24 cellular contexts compared by ENCODE assay signal in the genomic region with DNA sequence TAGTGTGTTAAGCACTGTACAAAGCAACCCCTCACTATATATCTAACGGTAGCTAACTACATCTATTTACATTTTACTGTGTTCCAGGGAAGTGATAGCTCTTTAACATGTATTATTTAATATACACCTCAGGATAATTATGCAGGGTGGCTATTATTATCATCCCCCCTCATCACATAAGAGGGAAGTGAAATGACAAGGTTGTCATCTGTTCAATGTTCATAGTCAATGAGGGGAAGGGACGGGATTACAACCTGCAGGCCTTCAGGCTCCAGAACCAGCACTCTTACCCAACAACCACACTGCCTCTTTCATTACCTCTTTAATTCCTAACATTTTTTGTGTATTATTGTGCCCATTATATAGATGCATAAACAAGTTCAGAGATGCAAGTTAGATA.
"Had no signal": no experiment of that assay in that cellular context is flagged by ENCODE, and none has a peak within 500 bp of the region (broad histone marks: within the 10 kb centered on the region; RNA-seq: fewer than 3 reads in every experiment).

No MANE protein-coding gene starts in this region.

- H3K4me1 Mint-ChIP-seq: natural killer cell; nephron progenitor cell; neural progenitor cell; stimulated activated effector memory CD8-positive, alpha-beta T cell treated with anti-CD3 and anti-CD28 coated beads, Interleukin-12 subunit alpha, Interleukin-12 subunit beta, amount 100 ng/mL, for 72 hours; stimulated activated naive CD8-positive, alpha-beta T cell treated with anti-CD3 and anti-CD28 coated beads, Interleukin-15, amount 100 ng/mL, for 72 hours had no signal

- H3K36me3 ChIP-seq: left ventricle myocardium inferior, neural progenitor cell, neutrophil, pancreas, prostate gland, tibial nerve, uterus had no signal

- H3K9me3 ChIP-seq: left ventricle myocardium inferior, neutrophil, pancreas, prostate gland, tibial nerve, uterus had no signal

- H3K9me3 Mint-ChIP-seq: nephron progenitor cell, neural progenitor cell, type B pancreatic cell had no signal

- H3K4me3 Mint-ChIP-seq: memory B cell; natural killer cell; nephron progenitor cell; neural progenitor cell; stimulated activated effector memory CD8-positive, alpha-beta T cell treated with anti-CD3 and anti-CD28 coated beads, Interleukin-12 subunit alpha, Interleukin-12 subunit beta, amount 100 ng/mL, for 72 hours; stimulated activated naive CD8-positive, alpha-beta T cell treated with anti-CD3 and anti-CD28 coated beads, Interleukin-15, amount 100 ng/mL, for 72 hours; type B pancreatic cell had no signal

- H3K4me2 ChIP-seq: hepatocyte, neural progenitor cell had no signal

- H3K4me1 ChIP-seq: left ventricle myocardium inferior, neural progenitor cell, pancreas, prostate gland, tibial nerve, uterus had no signal

- H3K4me3 ChIP-seq: hepatocyte, left ventricle myocardium inferior, neural progenitor cell, pancreas, prostate gland, skin epidermis, tibial nerve, uterus had no signal

- H3K36me3 Mint-ChIP-seq: memory B cell; natural killer cell; neural progenitor cell; stimulated activated effector memory CD8-positive, alpha-beta T cell treated with anti-CD3 and anti-CD28 coated beads, Interleukin-12 subunit alpha, Interleukin-12 subunit beta, amount 100 ng/mL, for 72 hours; type B pancreatic cell had no signal

- H3K27ac ChIP-seq: hepatocyte, left ventricle myocardium inferior, neural progenitor cell, neutrophil, pancreas, prostate gland, skin epidermis, tibial nerve, uterus had no signal

- DNase-seq: islet precursor cell; left ventricle myocardium inferior; natural killer cell; nephron progenitor cell; pancreas; posterior cingulate gyrus; retina; right cardiac atrium; stimulated activated CD4-positive, alpha-beta T cell treated with anti-CD3 and anti-CD28 coated beads, Interleukin-12 subunit alpha, Interleukin-12 subunit beta, amount 100 ng/mL, for 4 hours; stimulated activated CD4-positive, alpha-beta T cell treated with anti-CD3 and anti-CD28 coated beads, Interleukin-4, amount 100 ng/mL, for 24 hours; stimulated activated naive CD4-positive, alpha-beta T cell treated with Interleukin-2 at 50 U/mL for 16 hours; stimulated activated naive CD8-positive, alpha-beta T cell treated with anti-CD3 and anti-CD28 coated beads, Interleukin-15, amount 100 ng/mL, for 72 hours; substantia nigra; uterus had no signal

- H3K27me3 ChIP-seq: hepatocyte, neural progenitor cell, neutrophil, pancreas, tibial nerve, uterus had no signal

- H3K27ac Mint-ChIP-seq: memory B cell; natural killer cell; nephron progenitor cell; neural progenitor cell; stimulated activated effector memory CD8-positive, alpha-beta T cell treated with anti-CD3 and anti-CD28 coated beads, Interleukin-12 subunit alpha, Interleukin-12 subunit beta, amount 100 ng/mL, for 72 hours; stimulated activated naive CD8-positive, alpha-beta T cell treated with anti-CD3 and anti-CD28 coated beads, Interleukin-15, amount 100 ng/mL, for 72 hours; type B pancreatic cell had no signal

- H3K9ac ChIP-seq: neural progenitor cell had no signal

- H2AFZ ChIP-seq: hepatocyte, neural progenitor cell had no signal

- ATAC-seq: natural killer cell; pancreas; right cardiac atrium; sciatic nerve; stimulated activated effector memory CD8-positive, alpha-beta T cell treated with anti-CD3 and anti-CD28 coated beads, Interleukin-12 subunit alpha, Interleukin-12 subunit beta, amount 100 ng/mL, for 72 hours; stimulated activated naive CD8-positive, alpha-beta T cell treated with anti-CD3 and anti-CD28 coated beads, Interleukin-15, amount 100 ng/mL, for 72 hours had no signal

- H3K27me3 Mint-ChIP-seq: memory B cell; stimulated activated naive CD8-positive, alpha-beta T cell treated with anti-CD3 and anti-CD28 coated beads, Interleukin-15, amount 100 ng/mL, for 72 hours had no signal

- H3K79me2 ChIP-seq: hepatocyte had no signal
